17 cellular contexts compared by ENCODE assay signal in genomic region chr5:14182761-14183160, GRCh38. TPM values are rescaled to one million over a fixed set of nuclear protein-coding genes. Genes with fewer than 3 reads are reported as not detected.
DNase-seq lines count a peak whose midpoint lies in the region; ATAC-seq and TF ChIP-seq lines count a peak whose summit lies in the region.
"Had no signal": no experiment of that assay in that cellular context is flagged by ENCODE, and none has a peak within 500 bp of the region (broad histone marks: within the 10 kb centered on the region; RNA-seq: fewer than 3 reads in every experiment).

No MANE protein-coding gene starts in this region.

- intact Hi-C loops in esophagus muscularis mucosa (cut with DNase I) = loop anchor here (5.0 kb wide), 1 partner anchor 35 kb away; no protein-coding TSS in a partner anchor
- intact Hi-C loops in psoas muscle (cut with DNase I) = loop anchor here in 1 of 2 donors (5.0 kb wide), 1 partner anchor 35 kb away; no protein-coding TSS in a partner anchor

- no peaks in the 10 kb centered on the region for H3K27me3 ChIP-seq in AG04450 (ENCODE audit: control insufficient read depth, insufficient read depth, low read length)
- H3K27me3 ChIP-seq in RWPE2 (ENCODE audit: insufficient read depth, poor library complexity, severe bottlenecking) = no peaks in the 10 kb centered on the region
- no peaks in the 10 kb centered on the region for H3K27me3 ChIP-seq in esophagus muscularis mucosa
- H3K27me3 ChIP-seq in psoas muscle (ENCODE audit: insufficient read depth in 3 of 3, low read length in 2 of 3) = no peaks in the 10 kb centered on the region
- H3K27me3 ChIP-seq: ovary had no signal

- H3K4me1 ChIP-seq in RWPE2 (ENCODE audit: insufficient read depth, poor library complexity, severe bottlenecking) (peaks cover 98% of the 10 kb centered on the region), esophagus muscularis mucosa (peaks cover 74 to 93% (median 92%) of the 10 kb centered on the region in 4 donors), psoas muscle (peaks cover 83% of the 10 kb centered on the region)

- H3K27ac Mint-ChIP-seq in endothelial cell (ENCODE audit: unreplicated experiment) = no peak overlapping the region
- H3K27ac Mint-ChIP-seq: activated CD4-positive, alpha-beta T cell treated with anti-CD3 and anti-CD28 coated beads, Interleukin-2, amount 10 ng/mL, durations not matched to agents 24 days and 14 days; activated T-cell treated with anti-CD3 and anti-CD28 coated beads, Interleukin-2, amount 50 U/mL, for 72 hours had no signal

- TF ChIP-seq CTCF in AG04450 (IDR thresholded peaks at IDR 0.05; ENCODE audit: low read depth, low read length) (no peak), RWPE2 (IDR thresholded peaks at IDR 0.05; ENCODE audit: poor library complexity, severe bottlenecking) (no peak), esophagus muscularis mucosa (IDR thresholded peaks at IDR 0.05) (no peak), psoas muscle (IDR thresholded peaks at IDR 0.05) (no peak), endothelial cell (IDR thresholded peaks at IDR 0.05; ENCODE audit: unreplicated experiment) (no peak)

- no peaks in the 10 kb centered on the region for H3K9me3 ChIP-seq in AG04450 (ENCODE audit: control insufficient read depth, insufficient read depth, low read length)
- no peaks in the 10 kb centered on the region for H3K9me3 ChIP-seq in RWPE2 (ENCODE audit: severe bottlenecking)
- no peaks in the 10 kb centered on the region for H3K9me3 ChIP-seq in esophagus muscularis mucosa
- H3K9me3 ChIP-seq in psoas muscle = no peaks in the 10 kb centered on the region
- H3K9me3 ChIP-seq: ovary had no signal

- no peak overlapping the region for H3K4me3 Mint-ChIP-seq in endothelial cell (ENCODE audit: unreplicated experiment)
- H3K4me3 Mint-ChIP-seq: activated CD4-positive, alpha-beta T cell treated with anti-CD3 and anti-CD28 coated beads, Interleukin-2, amount 10 ng/mL, durations not matched to agents 24 days and 14 days; activated T-cell treated with anti-CD3 and anti-CD28 coated beads, Interleukin-2, amount 50 U/mL, for 72 hours had no signal

- H3K27ac ChIP-seq in AG04450 (ENCODE audit: low read depth, low read length) (peak overlapping the region; percentile 85), RWPE2 (ENCODE audit: poor library complexity, severe bottlenecking) (peak overlapping the region; percentile 98), esophagus muscularis mucosa (replicated peaks in 1 of 4) (peak overlapping the region; percentile 89 to 92 (median 90)), psoas muscle (peak overlapping the region; percentile 80)

- DNase-seq in AG04450 (ENCODE audit: low read depth, low spot score) (no peak), RWPE2 (ENCODE audit: low spot score) (no peak), esophagus muscularis mucosa (ENCODE audit: extremely low spot score) (no peak), psoas muscle (no peak), endothelial cell (ENCODE audit: low spot score) (no peak)
- DNase-seq: activated CD4-positive, alpha-beta T cell treated with anti-CD3 and anti-CD28 coated beads, Interleukin-2, amount 10 ng/mL, durations not matched to agents 24 days and 14 days; activated T-cell treated with anti-CD3 and anti-CD28 coated beads, Interleukin-2, amount 50 U/mL, for 72 hours; AML-193; amniotic stem cell; DMS79 treated with DMSO at 0.1 percent for 48 hours; effector memory CD4-positive, alpha-beta T cell; hippocampal formation; NCI-H1930; ovary had no signal

- H3K4me3 ChIP-seq in AG04450 (ENCODE audit: low read depth, low read length) (no peak overlapping the region; the same call in 1 of the 2 replicates), RWPE2 (ENCODE audit: severe bottlenecking) (no peak overlapping the region), esophagus muscularis mucosa (no peak overlapping the region), psoas muscle (no peak overlapping the region)

- H3K36me3 ChIP-seq in RWPE2 (ENCODE audit: low read depth) (no peaks in the 10 kb centered on the region), esophagus muscularis mucosa (no peaks in the 10 kb centered on the region), psoas muscle (ENCODE audit: insufficient read depth in 1 of 2, low read depth in 1 of 2) (no peaks in the 10 kb centered on the region)
- H3K36me3 ChIP-seq: ovary had no signal

- WGBS in esophagus muscularis mucosa = 92% methylated on average over 5 of the region's 5 CpGs
- 79 to 91% (median 82%) methylated on average over 5 of the region's 5 CpGs for WGBS in psoas muscle, 3 donors

- H3K4me1 Mint-ChIP-seq in endothelial cell (ENCODE audit: unreplicated experiment) = peaks cover 53% of the 10 kb centered on the region
- H3K4me1 Mint-ChIP-seq: activated CD4-positive, alpha-beta T cell treated with anti-CD3 and anti-CD28 coated beads, Interleukin-2, amount 10 ng/mL, durations not matched to agents 24 days and 14 days had no signal

- H3K36me3 Mint-ChIP-seq in endothelial cell (ENCODE audit: low read depth, unreplicated experiment) = no peaks in the 10 kb centered on the region

- CTCF ChIA-PET in AG04450 (lab: Charles Lee) = interaction anchor here (1.2 kb wide), 1 partner anchor 206 kb away, joined by 3 read pairs; no protein-coding TSS in a partner anchor

- H3K9me3 Mint-ChIP-seq in endothelial cell (ENCODE audit: unreplicated experiment) = no peaks in the 10 kb centered on the region
- H3K9me3 Mint-ChIP-seq: activated CD4-positive, alpha-beta T cell treated with anti-CD3 and anti-CD28 coated beads, Interleukin-2, amount 10 ng/mL, durations not matched to agents 24 days and 14 days; activated T-cell treated with anti-CD3 and anti-CD28 coated beads, Interleukin-2, amount 50 U/mL, for 72 hours had no signal

- POLR2A ChIA-PET in AG04450 (lab: Yijun Ruan, JAX) = interaction anchor here (0.5 to 0.6 kb wide), 2 partner anchors 28 to 908 kb away, joined by 3 to 5 read pairs; no protein-coding TSS in a partner anchor

- ATAC-seq in RWPE2 (ENCODE audit: low read depth) (peak; percentile 40; the same call in 1 of the 3 replicates), psoas muscle (no peak), HG02840 (IDR thresholded peaks at IDR 0.05; ENCODE audit: low FRiP score, unreplicated experiment) (no peak), GM18861 (IDR thresholded peaks at IDR 0.05; ENCODE audit: unreplicated experiment) (no peak), HG02870 (IDR thresholded peaks at IDR 0.05; ENCODE audit: unreplicated experiment) (no peak)
- ATAC-seq: activated T-cell treated with anti-CD3 and anti-CD28 coated beads, Interleukin-2, amount 50 U/mL, for 72 hours had no signal

- no peak for TF ChIP-seq EP300 in esophagus muscularis mucosa (IDR thresholded peaks at IDR 0.05)

- no peak for TF ChIP-seq POLR2A in esophagus muscularis mucosa (IDR thresholded peaks at IDR 0.05; ENCODE audit: low read depth)

- H3K27me3 Mint-ChIP-seq in endothelial cell (ENCODE audit: unreplicated experiment) = peaks cover 3% of the 10 kb centered on the region

RNA-seq across cellular contexts. Expression of gene TRIO, which starts 39.6 kb away (rescaled TPM):
- polyA plus RNA-seq in AG04450 (2011; rRNA removed) (268 TPM in 2 replicates), psoas muscle (10 to 100 TPM; 18.5 to 31.7 (median 19.4) TPM)
- polyA minus RNA-seq in AG04450 (2011; rRNA and poly(A)+ RNA removed) = 933 and 1,222 TPM in 2 replicates
- total RNA-seq in esophagus muscularis mucosa (100 to 1,000 TPM; 112 to 155 (median 145) TPM), psoas muscle (10 to 100 TPM; 35.0 to 77.5 (median 51.7) TPM), endothelial cell (ENCODE audit: unreplicated experiment) (229 TPM)
